Comparison of ENCODE assay signal across 8 cellular contexts in the genomic region with DNA sequence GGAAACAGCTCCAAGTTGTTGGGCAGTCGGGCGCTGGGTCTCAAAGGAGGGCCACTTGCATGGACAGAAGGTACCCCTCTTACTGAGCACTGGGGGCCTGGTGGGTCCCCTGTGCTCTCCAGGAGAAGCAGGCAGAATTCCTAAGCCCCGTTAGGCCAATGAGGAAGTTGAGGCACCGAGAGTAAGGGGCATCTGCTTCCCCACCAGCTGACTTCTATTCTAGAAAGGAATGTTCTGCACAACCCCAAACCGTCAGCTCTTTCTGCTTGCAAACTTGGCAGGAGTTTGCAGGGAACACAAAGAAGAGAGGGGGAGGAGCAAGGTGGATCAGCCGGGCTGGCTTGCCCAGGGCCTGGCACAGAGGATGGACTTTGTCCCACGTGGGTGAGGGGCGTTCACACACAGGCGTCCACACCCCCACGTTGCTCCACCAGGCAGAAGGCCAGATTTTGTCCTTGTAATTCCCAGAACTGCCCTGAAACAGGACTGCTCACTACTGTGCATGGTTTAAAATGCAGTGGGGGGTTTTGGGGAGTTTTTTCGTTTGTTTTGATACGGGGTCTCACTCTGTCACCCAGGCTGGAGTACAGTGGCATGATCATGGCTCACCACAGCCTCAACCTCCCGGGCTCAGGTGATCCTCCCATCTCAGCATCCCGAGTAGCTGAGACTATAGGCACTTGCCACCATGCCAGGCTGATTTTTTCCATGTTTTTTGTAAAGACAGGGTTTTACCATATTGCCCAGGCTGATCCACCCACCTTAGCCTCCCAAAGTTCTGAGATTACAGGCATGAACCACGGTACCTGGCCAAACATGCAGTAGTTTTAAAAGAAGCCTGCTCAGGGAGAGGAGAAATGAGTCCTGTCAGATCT.
A peak's percentile ranks its signal among the peaks of the same experiment; 100 is the strongest.
DNase-seq lines count a peak whose midpoint lies in the region; ATAC-seq and TF ChIP-seq lines count a peak whose summit lies in the region.

No MANE protein-coding gene starts in this region.

- H3K36me3 ChIP-seq in lung (ENCODE audit: control insufficient read depth in 2 of 2, insufficient read depth in 2 of 2, low read length in 2 of 2) (no peaks in the 10 kb centered on the region), transverse colon (no peaks in the 10 kb centered on the region)

- TF ChIP-seq POLR2A in transverse colon (IDR thresholded peaks at IDR 0.05): peak; percentile 66

- no peaks in the 10 kb centered on the region for H3K9me3 ChIP-seq in lung (ENCODE audit: control insufficient read depth in 2 of 2, insufficient read depth in 1 of 2, low read length in 1 of 2)
- H3K9me3 ChIP-seq in transverse colon: no peaks in the 10 kb centered on the region

- in situ Hi-C loops in transverse colon (cut with MboI; ENCODE audit: low pct_ligation_motif_present in 1 of 4, low pct_unique_long_range_greater_than_20kb in 1 of 4, low sequenced_read_pairs in 3 of 4): loop anchor here in 2 of 4 donors (25.0 kb wide), 2 partner anchors 188 to 338 kb away; a partner anchor contains a TSS

- TF ChIP-seq CTCF in lung (IDR thresholded peaks at IDR 0.05; ENCODE audit: control extremely low read depth, extremely low read depth) (no peak), transverse colon (IDR thresholded peaks at IDR 0.05) (no peak)

- no peak for ATAC-seq in lung (ENCODE audit: insufficient read depth, low FRiP score)
- ATAC-seq in HG02885 (IDR thresholded peaks at IDR 0.05; ENCODE audit: poor library complexity, unreplicated experiment): no peak
- no peak for ATAC-seq in HG03139 (IDR thresholded peaks at IDR 0.05; ENCODE audit: unreplicated experiment)

- H3K27ac ChIP-seq in lung (ENCODE audit: low read depth in 1 of 2, low read length in 1 of 2) (peak overlapping the region in 1 of 2 donors; percentile 17), transverse colon (peak overlapping the region; percentile 86 to 90 (median 88))

- H3K27me3 ChIP-seq in lung (ENCODE audit: control insufficient read depth, insufficient read depth) (no peaks in the 10 kb centered on the region), transverse colon (no peaks in the 10 kb centered on the region)

- H3K4me3 ChIP-seq in lung (no peak overlapping the region), transverse colon (peak overlapping the region in 1 of 4 donors; percentile 7)

- intact Hi-C loops in transverse colon (cut with DNase I; ENCODE audit: low total_unique reads): no loop called here

- WGBS in lung, 2 donors: 41 to 59% methylated on average over 15 of the region's 15 CpGs
- WGBS in transverse colon (ENCODE audit: low coverage in 1 of 2), 2 donors: 22 to 30% methylated on average over 3 to 15 of the region's 15 CpGs

- DNase-seq in LoVo (ENCODE audit: low spot score) (peak; percentile 66), dedifferentiated amniotic fluid mesenchymal stem cell (ENCODE audit: extremely low spot score) (peak; percentile 69), lung (ENCODE audit: low spot score) (peak; percentile 82), transverse colon (peak; percentile 96), NCI-H345 (lab: John Stamatoyannopoulos, UW) (no peak)
- DNase-seq in stimulated activated CD4-positive, alpha-beta T cell treated with anti-CD3 and anti-CD28 coated beads, Interleukin-2, amount 100 ng/mL, for 48 hours: no peak

- H3K4me1 ChIP-seq in lung (ENCODE audit: control insufficient read depth in 2 of 2, insufficient read depth in 2 of 2, low read length in 2 of 2) (peaks cover 0 to 20% of the 10 kb centered on the region in 2 donors), transverse colon (peaks cover 36 to 68% (median 54%) of the 10 kb centered on the region in 4 donors)

- TF ChIP-seq EP300 in transverse colon (IDR thresholded peaks at IDR 0.05; ENCODE audit: low read depth): peak; percentile 73

Comparison
In these comparisons a context has a peak if more than half of its experiments do, and no peak if none do; other contexts are left out.
1. DNase-seq: peak in LoVo (single experiment), dedifferentiated amniotic fluid mesenchymal stem cell (single experiment), lung (single experiment) and transverse colon (single experiment); none in NCI-H345 (single experiment) and stimulated activated CD4-positive, alpha-beta T cell treated with anti-CD3 and anti-CD28 coated beads, Interleukin-2, amount 100 ng/mL, for 48 hours (0 of 2).